Comparison of ENCODE assay signal across 8 cellular contexts in genomic region chr12:106136263-106136662, GRCh38. TPM values are rescaled to one million over a fixed set of nuclear protein-coding genes. Genes with fewer than 3 reads are reported as not detected.
DNase-seq lines count a peak whose midpoint lies in the region; ATAC-seq and TF ChIP-seq lines count a peak whose summit lies in the region.

No MANE protein-coding gene starts in this region.

- no peak overlapping the region for H3K27ac Mint-ChIP-seq in activated B cell treated with CpG ODN at 0.5 μM for 24 hours
- no peak overlapping the region for H3K27ac Mint-ChIP-seq in central memory CD8-positive, alpha-beta T cell (ENCODE audit: low read depth)

- no peaks in the 10 kb centered on the region for H3K9me3 ChIP-seq in A673 (ENCODE audit: low read depth, low read length, poor library complexity, severe bottlenecking)

- ATAC-seq in activated B cell treated with CpG ODN at 0.5 μM for 24 hours (ENCODE audit: low read depth) (no peak), GM18858 (IDR thresholded peaks at IDR 0.05; ENCODE audit: unreplicated experiment) (no peak)
- no peak for ATAC-seq in central memory CD8-positive, alpha-beta T cell (replicated peaks; ENCODE audit: extremely low read depth, poor library complexity, severe bottlenecking)

- TF ChIP-seq CTCF in A673 (conservative IDR thresholded peaks at IDR 0.05; ENCODE audit: low read depth, low read length) (peak; percentile 87), activated B cell treated with CpG ODN at 0.5 μM for 24 hours (IDR thresholded peaks at IDR 0.05) (peak; percentile 24), kidney epithelial cell (IDR thresholded peaks at IDR 0.05; ENCODE audit: insufficient read depth, low read length, poor library complexity, severe bottlenecking) (peak; percentile 67)

- BruUV-seq in A673 (replicated peaks; lab: Mats Ljungman, UMichigan), result no TSS peak

- no peaks in the 10 kb centered on the region for H3K9me3 Mint-ChIP-seq in activated B cell treated with CpG ODN at 0.5 μM for 24 hours
- no peaks in the 10 kb centered on the region for H3K9me3 Mint-ChIP-seq in central memory CD8-positive, alpha-beta T cell

- DNase-seq in A673 (ENCODE audit: low spot score), result peak; percentile 89
- DNase-seq in GM19240 (ENCODE audit: insufficient read length, low spot score), result peak; percentile 43
- DNase-seq in NCI-H2171 treated with DMSO at 0.1 percent for 48 hours (lab: John Stamatoyannopoulos, UW), result peak; percentile 90
- peak; percentile 56 for DNase-seq in activated B cell treated with CpG ODN at 0.5 μM for 24 hours
- DNase-seq in central memory CD8-positive, alpha-beta T cell (ENCODE audit: low spot score in 2 of 2), result peak; percentile 44 to 50
- DNase-seq in kidney epithelial cell (ENCODE audit: low read depth), result peak; percentile 70
- peak; percentile 51 to 74 (median 73) for DNase-seq in stimulated activated CD4-positive, alpha-beta T cell treated with anti-CD3 and anti-CD28 coated beads, Interleukin-12 subunit alpha, Interleukin-12 subunit beta, amount 100 ng/mL, for 48 hours (ENCODE audit: low read depth in 2 of 3, low spot score in 1 of 3)

- no peaks in the 10 kb centered on the region for H3K36me3 Mint-ChIP-seq in activated B cell treated with CpG ODN at 0.5 μM for 24 hours (ENCODE audit: low read depth)
- peaks cover 2% of the 10 kb centered on the region for H3K36me3 Mint-ChIP-seq in central memory CD8-positive, alpha-beta T cell (ENCODE audit: insufficient read depth)

- peaks cover 24% of the 10 kb centered on the region for H3K27me3 ChIP-seq in A673 (replicated peaks; ENCODE audit: insufficient read depth, low read depth, low read length, poor library complexity)
- H3K27me3 ChIP-seq in kidney epithelial cell (ENCODE audit: control insufficient read depth, insufficient read depth, low read length), result no peaks in the 10 kb centered on the region

- no peak overlapping the region for H3K4me3 Mint-ChIP-seq in activated B cell treated with CpG ODN at 0.5 μM for 24 hours
- no peak overlapping the region for H3K4me3 Mint-ChIP-seq in central memory CD8-positive, alpha-beta T cell

- CTCF ChIA-PET in A673 (lab: Charles Lee) (interaction anchor here (0.6 to 2.4 kb wide), 3 partner anchors 13 to 715 kb away, joined by 3 to 14 read pairs (median 12); partner anchors contain the start of gene CKAP4), activated B cell treated with CpG ODN at 0.5 μM for 24 hours (lab: Charles Lee) (interaction anchor here (1.0 to 4.8 kb wide), 8 partner anchors 9 to 719 kb away, joined by 3 to 47 read pairs (median 6); no protein-coding TSS in a partner anchor)

- intact Hi-C loops in A673 (cut with micrococcal nuclease; ENCODE audit: unreplicated experiment), result loop anchor here (1.0 kb wide), 2 partner anchors 431 to 716 kb away; no protein-coding TSS in a partner anchor
- intact Hi-C loops in activated B cell treated with CpG ODN at 0.5 μM for 24 hours (cut with micrococcal nuclease), result loop anchor here (5.0 kb wide), 1 partner anchor 429 kb away; no protein-coding TSS in a partner anchor

- no peaks in the 10 kb centered on the region for H3K4me1 ChIP-seq in A673 (ENCODE audit: insufficient read depth, low read length, poor library complexity, severe bottlenecking)

- H3K36me3 ChIP-seq in A673 (ENCODE audit: insufficient read depth, low read length, poor library complexity, severe bottlenecking), result no peaks in the 10 kb centered on the region
- no peaks in the 10 kb centered on the region for H3K36me3 ChIP-seq in kidney epithelial cell (ENCODE audit: control insufficient read depth, insufficient read depth, low read length)

- H3K27ac ChIP-seq in A673 (ENCODE audit: low read depth, low read length, poor library complexity, severe bottlenecking), result no peak overlapping the region

- POLR2A ChIA-PET in A673 (lab: Charles Lee; ENCODE audit: low non-redundant PET) (no interaction called here), activated B cell treated with CpG ODN at 0.5 μM for 24 hours (lab: Charles Lee) (no interaction called here)

- H3K4me3 ChIP-seq in A673 (ENCODE audit: low read depth, low read length, poor library complexity, severe bottlenecking) (no peak overlapping the region), kidney epithelial cell (ENCODE audit: low read depth, low read length) (peak overlapping the region; percentile 81)

- peaks cover 60% of the 10 kb centered on the region for H3K27me3 Mint-ChIP-seq in activated B cell treated with CpG ODN at 0.5 μM for 24 hours
- H3K27me3 Mint-ChIP-seq in central memory CD8-positive, alpha-beta T cell, result peaks cover 85% of the 10 kb centered on the region

- peaks cover 9% of the 10 kb centered on the region for H3K4me1 Mint-ChIP-seq in activated B cell treated with CpG ODN at 0.5 μM for 24 hours
- H3K4me1 Mint-ChIP-seq in central memory CD8-positive, alpha-beta T cell, result peaks cover 5% of the 10 kb centered on the region

RNA-seq across cellular contexts. Expression of gene NUAK1, which starts 2.5 kb away (rescaled TPM):
- 1.3 and 1.6 TPM in 2 replicates for total RNA-seq in A673 (2021)
- total RNA-seq in activated B cell treated with CpG ODN at 0.5 μM for 24 hours, result not detected in 2 replicates
- 38.2 and 56.7 TPM in 2 replicates for total RNA-seq in kidney epithelial cell

Comparison
In these comparisons a context has a peak if more than half of its experiments do, and no peak if none do; other contexts are left out.
1. CTCF ChIP-seq: peak in every context shown above with its lines; median percentile 87 in A673; 67 in kidney epithelial cell; 24 in activated B cell treated with CpG ODN at 0.5 μM for 24 hours.
2. RNA of gene NUAK1, which starts 2.5 kb away (total RNA-seq): 38.2 to 56.7 TPM in kidney epithelial cell; 1.3 to 1.6 TPM in A673 and not detected in activated B cell treated with CpG ODN at 0.5 μM for 24 hours; every median in the first group is over 10 times any median in the second.
3. Peak in every context shown above with its lines, with median percentiles within 50 percentile points of each other: DNase-seq.